Comparison of ENCODE assay signal across 32 cellular contexts in the genomic region with DNA sequence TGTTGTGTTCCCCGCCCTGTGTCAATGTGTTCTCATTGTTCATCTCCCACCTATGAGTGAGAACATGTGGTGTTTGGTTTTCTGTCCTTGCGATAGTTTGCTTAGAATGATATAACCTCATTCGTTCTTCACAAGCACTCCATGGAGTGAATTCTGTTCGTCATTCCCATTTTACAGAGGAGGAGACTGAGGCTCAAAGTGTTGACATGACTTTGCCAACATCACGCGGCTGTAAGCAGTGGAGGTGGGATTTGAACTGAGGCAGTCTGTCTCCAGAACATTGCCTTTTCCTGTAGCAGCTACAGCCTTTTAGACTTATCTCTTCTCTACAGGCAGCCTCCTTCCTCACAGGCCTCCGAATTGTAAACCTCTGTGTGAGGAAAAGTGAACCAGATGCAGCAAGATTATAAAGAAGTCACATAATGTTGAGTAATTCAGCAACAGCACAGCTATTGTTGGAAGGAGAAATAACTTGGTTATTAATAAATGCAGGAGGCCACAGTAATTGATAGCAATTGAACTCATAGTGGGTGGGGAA.
"Had no signal": no experiment of that assay in that cellular context is flagged by ENCODE, and none has a peak within 500 bp of the region (broad histone marks: within the 10 kb centered on the region; RNA-seq: fewer than 3 reads in every experiment).

No MANE protein-coding gene starts in this region.

- H3K4me1 ChIP-seq: adrenal gland, body of pancreas, esophagus muscularis mucosa, foreskin keratinocyte, heart right ventricle had no signal

- H3K4me3 ChIP-seq: adrenal gland, body of pancreas, cardiac muscle cell, coronary artery, esophagus muscularis mucosa, gastrocnemius medialis, heart right ventricle had no signal

- ATAC-seq: activated CD8-positive, alpha-beta memory T cell treated with anti-CD3 and anti-CD28 coated beads, Interleukin-2, amount 10 ng/mL, durations not matched to agents 7 days and 5 days; activated CD8-positive, alpha-beta T cell treated with anti-CD3 and anti-CD28 coated beads, Interleukin-2, amount 10 ng/mL, durations not matched to agents 7 days and 5 days; activated naive CD8-positive, alpha-beta T cell treated with anti-CD3 and anti-CD28 coated beads, Interleukin-2, amount 50 U/mL, for 24 hours; body of pancreas; effector memory CD8-positive, alpha-beta T cell; foreskin keratinocyte; gastrocnemius medialis; heart right ventricle; WTC11 had no signal

- DNase-seq: activated CD4-positive, alpha-beta memory T cell treated with anti-CD3 and anti-CD28 coated beads for 36 hours; activated CD4-positive, alpha-beta T cell treated with anti-CD3 and anti-CD28 coated beads for 1 hour; activated CD4-positive, alpha-beta T cell treated with anti-CD3 and anti-CD28 coated beads for 48 hours; activated CD4-positive, alpha-beta T cell treated with anti-CD3 and anti-CD28 coated beads, Interleukin-2, amount 50 U/mL, for 1 hour; activated CD8-positive, alpha-beta memory T cell treated with anti-CD3 and anti-CD28 coated beads, Interleukin-2, amount 10 ng/mL, durations not matched to agents 7 days and 5 days; activated CD8-positive, alpha-beta memory T cell treated with anti-CD3 and anti-CD28 coated beads, Interleukin-2, amount 50 U/mL, for 4 hours; activated CD8-positive, alpha-beta T cell treated with anti-CD3 and anti-CD28 coated beads, Interleukin-2, amount 10 ng/mL, durations not matched to agents 7 days and 5 days; activated effector memory CD4-positive, alpha-beta T cell treated with anti-CD3 and anti-CD28 coated beads, Interleukin-2, amount 50 U/mL, for 16 hours; activated naive CD4-positive, alpha-beta T cell treated with anti-CD3 and anti-CD28 coated beads for 36 hours; activated naive CD8-positive, alpha-beta T cell treated with anti-CD3 and anti-CD28 coated beads for 36 hours; activated naive CD8-positive, alpha-beta T cell treated with anti-CD3 and anti-CD28 coated beads, Interleukin-2, amount 50 U/mL, for 24 hours; activated T-cell treated with anti-CD3 and anti-CD28 coated beads, Interleukin-2, amount 50 U/mL, for 1 hour; activated T-cell treated with anti-CD3 and anti-CD28 coated beads, Interleukin-2, amount 50 U/mL, for 48 hours; adrenal gland; amygdala; aorta; body of pancreas; dermis blood vessel endothelial cell; effector CD4-positive, alpha-beta T cell; effector memory CD8-positive, alpha-beta T cell; erythroblast; foreskin keratinocyte; gastrocnemius medialis; glutamatergic neuron; heart right ventricle; T-helper 2 cell had no signal

- H3K9me3 ChIP-seq: adrenal gland, body of pancreas, esophagus muscularis mucosa, gastrocnemius medialis, heart right ventricle had no signal

- H3K36me3 ChIP-seq: adrenal gland had no signal

- H3K27ac ChIP-seq: adrenal gland, body of pancreas, cardiac muscle cell, coronary artery, esophagus muscularis mucosa, foreskin keratinocyte, gastrocnemius medialis, heart right ventricle, VCaP had no signal

- FAIRE-seq: TTC549 had no signal

- H3K27me3 ChIP-seq: body of pancreas, cardiac muscle cell, gastrocnemius medialis had no signal
